8 cellular contexts compared by ENCODE assay signal in genomic region chr2:212536385-212537310, GRCh38. TPM values are rescaled to one million over a fixed set of nuclear protein-coding genes. Genes with fewer than 3 reads are reported as not detected.
DNase-seq lines count a peak whose midpoint lies in the region; ATAC-seq, FAIRE-seq and TF ChIP-seq lines count a peak whose summit lies in the region.

No MANE protein-coding gene starts in this region.

- FAIRE-seq in GM12878 (lab: Jason Lieb, UNC), result no peak

- H3K27ac ChIP-seq in GM12878 (ENCODE audit: control insufficient read depth, insufficient read depth) (no peak overlapping the region), stomach smooth muscle (ENCODE audit: low read length) (no peak overlapping the region)

- SMC1A ChIA-PET in GM12878 (lab: Charles Lee; ENCODE audit: uncharacterized antibody, unreplicated experiment), result no interaction called here

- ATAC-seq in activated T-cell treated with anti-CD3 and anti-CD28 coated beads, Interleukin-2, amount 50 U/mL, for 4 hours, result no peak
- ATAC-seq in GM12878, result no peak
- ATAC-seq in GM18870 (IDR thresholded peaks at IDR 0.05; ENCODE audit: unreplicated experiment), result no peak
- no peak for ATAC-seq in HG03571 (IDR thresholded peaks at IDR 0.05; ENCODE audit: unreplicated experiment)

- 53% methylated on average over 50 of the region's 53 CpGs for WGBS in GM12878 (ENCODE audit: insufficient coverage, insufficient replicate concordance, low lambda C conversion rate, missing lambda C conversion rate)

- RAD21 ChIA-PET in GM12878 (lab: Charles Lee; ENCODE audit: unreplicated experiment), result no interaction called here

- TF ChIP-seq EP300 in GM12878 (IDR thresholded peaks at IDR 0.05; ENCODE audit: borderline replicate concordance in 1 of 2, control insufficient read depth in 1 of 2, low read depth in 2 of 2, low read length in 2 of 2), result no peak

- H3K79me2 ChIP-seq in GM12878 (ENCODE audit: control insufficient read depth, insufficient read depth, low read length), result no peaks in the 10 kb centered on the region

- intact Hi-C loops in GM12878 (cut with micrococcal nuclease; ENCODE audit: unreplicated experiment), result no loop called here

- H3K4me1 Mint-ChIP-seq in activated T-cell treated with anti-CD3 and anti-CD28 coated beads, Interleukin-2, amount 50 U/mL, for 24 hours (ENCODE audit: low read depth), result peaks cover 25% of the 10 kb centered on the region
- H3K4me1 Mint-ChIP-seq in activated T-cell treated with anti-CD3 and anti-CD28 coated beads, Interleukin-2, amount 50 U/mL, for 4 hours (ENCODE audit: low read depth), result peaks cover 5% of the 10 kb centered on the region

- TF ChIP-seq RAD21 in GM12878 (IDR thresholded peaks at IDR 0.05; ENCODE audit: insufficient read depth, low read depth, low read length), result no peak

- H3K9me3 Mint-ChIP-seq in activated T-cell treated with anti-CD3 and anti-CD28 coated beads, Interleukin-2, amount 50 U/mL, for 24 hours, result no peaks in the 10 kb centered on the region
- no peaks in the 10 kb centered on the region for H3K9me3 Mint-ChIP-seq in activated T-cell treated with anti-CD3 and anti-CD28 coated beads, Interleukin-2, amount 50 U/mL, for 4 hours

- H3K27me3 ChIP-seq in GM12878 (replicated peaks in 1 of 2; ENCODE audit: control insufficient read depth in 2 of 2, insufficient read depth in 2 of 2, low read length in 1 of 2) (peaks cover 17 to 18% of the 10 kb centered on the region in 2 experiments), stomach smooth muscle (ENCODE audit: control insufficient read depth in 1 of 2, insufficient read depth in 2 of 2, low read length in 2 of 2) (peaks cover 19 to 40% of the 10 kb centered on the region in 2 donors)

- POLR2A ChIA-PET in GM12878 (lab: Charles Lee), result no interaction called here

- no peaks in the 10 kb centered on the region for H4K20me1 ChIP-seq in GM12878 (ENCODE audit: control insufficient read depth, insufficient read depth)

- H3K4me1 ChIP-seq in GM12878 (ENCODE audit: control insufficient read depth, insufficient read depth, low read length) (no peaks in the 10 kb centered on the region), stomach smooth muscle (ENCODE audit: control insufficient read depth, insufficient read depth, low read length) (peaks cover 22% of the 10 kb centered on the region)

- BruUV-seq in GM12878 (replicated peaks; lab: Mats Ljungman, UMichigan), result no TSS peak

- no peaks in the 10 kb centered on the region for H3K36me3 Mint-ChIP-seq in activated T-cell treated with anti-CD3 and anti-CD28 coated beads, Interleukin-2, amount 50 U/mL, for 24 hours (ENCODE audit: low read depth)
- no peaks in the 10 kb centered on the region for H3K36me3 Mint-ChIP-seq in activated T-cell treated with anti-CD3 and anti-CD28 coated beads, Interleukin-2, amount 50 U/mL, for 4 hours (ENCODE audit: insufficient read depth)

- H3K4me2 ChIP-seq in GM12878 (ENCODE audit: control insufficient read depth, insufficient read depth), result no peak overlapping the region

- DNase-seq in activated T-cell treated with anti-CD3 and anti-CD28 coated beads, Interleukin-2, amount 50 U/mL, for 24 hours, result no peak
- DNase-seq in activated T-cell treated with anti-CD3 and anti-CD28 coated beads, Interleukin-2, amount 50 U/mL, for 4 hours, result no peak
- DNase-seq in GM12878 (ENCODE audit: low read depth, low spot score), result no peak
- peak; percentile 11 for DNase-seq in kidney glomerular epithelial cell (lab: John Stamatoyannopoulos, UW)
- no peak for DNase-seq in MV-4-11 (lab: John Stamatoyannopoulos, UW)

- no peak overlapping the region for H2AFZ ChIP-seq in GM12878 (ENCODE audit: control insufficient read depth, low read depth, low read length)

- H3K36me3 ChIP-seq in GM12878 (ENCODE audit: control insufficient read depth in 2 of 2, insufficient read depth in 2 of 2, low read length in 1 of 2), result no peaks in the 10 kb centered on the region
- H3K36me3 ChIP-seq in stomach smooth muscle (ENCODE audit: control insufficient read depth in 2 of 2, insufficient read depth in 2 of 2, low read length in 2 of 2), result no peaks in the 10 kb centered on the region

- H3K27ac Mint-ChIP-seq in activated T-cell treated with anti-CD3 and anti-CD28 coated beads, Interleukin-2, amount 50 U/mL, for 24 hours, result no peak overlapping the region

- H3K9ac ChIP-seq in GM12878 (ENCODE audit: control insufficient read depth, insufficient read depth, low read length) (no peak overlapping the region), stomach smooth muscle (ENCODE audit: low read length in 2 of 2) (peak overlapping the region in 1 of 2 donors; percentile 22)

- no peak for TF ChIP-seq CTCF in GM12878 (IDR thresholded peaks at IDR 0.05 in 2 of 3, conservative IDR thresholded peaks at IDR 0.05 in 1 of 3; ENCODE audit: control insufficient read depth in 2 of 3, extremely low read depth in 1 of 3, insufficient read depth in 1 of 3, low read depth in 3 of 3, low read length in 3 of 3)

- no peak for TF ChIP-seq POLR2A in GM12878 (IDR thresholded peaks at IDR 0.05; ENCODE audit: low read depth, low read length)

- H3K4me3 ChIP-seq in GM12878 (no peak overlapping the region), stomach smooth muscle (ENCODE audit: low read length in 2 of 2) (peak overlapping the region; percentile 78 to 80)

- H3K27me3 Mint-ChIP-seq in activated T-cell treated with anti-CD3 and anti-CD28 coated beads, Interleukin-2, amount 50 U/mL, for 24 hours, result peaks cover 61% of the 10 kb centered on the region
- peaks cover 47% of the 10 kb centered on the region for H3K27me3 Mint-ChIP-seq in activated T-cell treated with anti-CD3 and anti-CD28 coated beads, Interleukin-2, amount 50 U/mL, for 4 hours (ENCODE audit: low read depth)

- in situ Hi-C loops in GM12878 (cut with MboI), result no loop called here

- CTCF ChIA-PET in GM12878 (lab: Yijun Ruan, JAX), result no interaction called here

- no peaks in the 10 kb centered on the region for H3K9me3 ChIP-seq in GM12878 (replicated peaks; ENCODE audit: control insufficient read depth, insufficient read depth, low read length)
- H3K9me3 ChIP-seq in stomach smooth muscle (ENCODE audit: control insufficient read depth in 2 of 2, low read length in 2 of 2), result no peaks in the 10 kb centered on the region

- H3K4me3 Mint-ChIP-seq in activated T-cell treated with anti-CD3 and anti-CD28 coated beads, Interleukin-2, amount 50 U/mL, for 24 hours, result peak overlapping the region; percentile 47
- no peak overlapping the region for H3K4me3 Mint-ChIP-seq in activated T-cell treated with anti-CD3 and anti-CD28 coated beads, Interleukin-2, amount 50 U/mL, for 4 hours

TF ChIP-seq in GM12878, 131 proteins besides CTCF, POLR2A, EP300 and RAD21:
- TF ChIP-seq SUZ12 (IDR thresholded peaks at IDR 0.05; ENCODE audit: unreplicated experiment) (peak; percentile 43), BMI1 (IDR thresholded peaks at IDR 0.05; ENCODE audit: borderline replicate concordance) (no peak)

RNA-seq across cellular contexts. Expression of gene ERBB4, which starts 2.0 kb away (rescaled TPM):
- not detected for total RNA-seq in activated T-cell treated with anti-CD3 and anti-CD28 coated beads, Interleukin-2, amount 50 U/mL, for 4 hours
- total RNA-seq in GM12878 (2013; cell fraction: nucleolus; rRNA removed), result 0.10 TPM in 1 of 2 replicates, not detected in the other
- under 0.01 TPM in 1 of 2 replicates, not detected in the other for total RNA-seq in GM12878 (2014; rRNA removed)
- under 0.01 TPM in 2 replicates for total RNA-seq in GM12878 (2014; rRNA removed; fragmentation: Illumina TruSeq; extraction: Trizol)
- total RNA-seq in GM12878 (2021), result 0.03 TPM in 1 of 2 replicates, not detected in the other
- polyA plus RNA-seq in GM12878 (2011; ENCODE audit: low read depth), result not detected
- 0.01 and 0.12 TPM in 2 replicates for polyA plus RNA-seq in GM12878 (2011; rRNA removed)
- polyA plus RNA-seq in GM12878 (2011; cell fraction: cytosol; rRNA removed), result under 0.01 and 0.02 TPM in 2 replicates
- polyA plus RNA-seq in GM12878 (2011; cell fraction: nucleus; rRNA removed), result 0.01 TPM in 2 replicates
- 0.03 TPM in 1 of 2 replicates, not detected in the other for polyA plus RNA-seq in GM12878 (2012)
- polyA plus RNA-seq in GM12878 (2014; fragmentation: Illumina TruSeq; extraction: Trizol), result 0.01 and 0.25 TPM in 2 replicates
- not detected for polyA plus RNA-seq in GM12878 (2014; fragmentation: Nextera tagmentation; extraction: Ambion mirVana)
- 0.03 TPM in 1 of 2 replicates, not detected in the other for polyA plus RNA-seq in GM12878 (2014; rRNA removed)
- polyA plus RNA-seq in GM12878 (2016; fragmentation: Nextera tagmentation; extraction: Ambion mirVana), result under 1 TPM in 1 of 2 experiments, not detected in 1; 0.23 TPM
- polyA minus RNA-seq in GM12878 (2011; rRNA and poly(A)+ RNA removed), result not detected in 2 replicates
- polyA minus RNA-seq in GM12878 (2011; cell fraction: cytosol; rRNA and poly(A)+ RNA removed), result not detected in 2 replicates
- polyA minus RNA-seq in GM12878 (2011; cell fraction: nucleus; rRNA and poly(A)+ RNA removed), result under 0.01 and 0.10 TPM in 2 replicates
